In genomic region chr20:51190783-51191180, GRCh38 we compare ENCODE assay signal across 27 cellular contexts.
DNase-seq lines count a peak whose midpoint lies in the region; ATAC-seq and TF ChIP-seq lines count a peak whose summit lies in the region.
"Had no signal": no experiment of that assay in that cellular context is flagged by ENCODE, and none has a peak within 500 bp of the region (broad histone marks: within the 10 kb centered on the region; RNA-seq: fewer than 3 reads in every experiment).

No MANE protein-coding gene starts in this region.

- H4K20me1 ChIP-seq in smooth muscle cell (ENCODE audit: low read depth): no peaks in the 10 kb centered on the region
- H4K20me1 ChIP-seq: BLaER1 had no signal

- H3K9me3 ChIP-seq in smooth muscle cell (replicated peaks; ENCODE audit: low read depth): no peaks in the 10 kb centered on the region
- H3K9me3 ChIP-seq: suprapubic skin had no signal

- no peak overlapping the region for H2AFZ ChIP-seq in smooth muscle cell (ENCODE audit: low read depth)

- no peak overlapping the region for H3K4me3 Mint-ChIP-seq in nephron progenitor cell
- H3K4me3 Mint-ChIP-seq: activated CD8-positive, alpha-beta memory T cell treated with anti-CD3 and anti-CD28 coated beads, Interleukin-2, amount 10 ng/mL, durations not matched to agents 7 days and 5 days; activated naive CD8-positive, alpha-beta T cell treated with anti-CD3 and anti-CD28 coated beads, Interleukin-2, amount 50 U/mL, for 24 hours; natural killer cell; stimulated activated naive B cell treated with anti-CD40 and anti-IgM and Interleukin-4, amounts not matched to agents 10 μg/mL and 1 μg/mL and 100 μg/mL, for 72 hours; T-helper 1 cell treated with Interleukin-12 subunit alpha and Interleukin-12 subunit beta and Interleukin-4 antibody, amounts not matched to agents 30 μg/mL and 1 μg/mL, for 36 hours had no signal

- DNase-seq in AG10803 (ENCODE audit: low read depth) (peak; percentile 6), RPMI7951 (ENCODE audit: low read depth) (peak; percentile 62), fibroblast of mammary gland (ENCODE audit: low read depth) (peak; percentile 59), nephron progenitor cell (peak; percentile 27), smooth muscle cell (lab: John Stamatoyannopoulos, UW; ENCODE audit: unreplicated experiment) (no peak)
- DNase-seq in activated CD8-positive, alpha-beta memory T cell treated with anti-CD3 and anti-CD28 coated beads, Interleukin-2, amount 50 U/mL, for 4 hours: no peak
- DNase-seq: activated CD4-positive, alpha-beta T cell treated with anti-CD3 and anti-CD28 coated beads, Interleukin-2, amount 50 U/mL, for 4 hours; activated CD8-positive, alpha-beta memory T cell treated with anti-CD3 and anti-CD28 coated beads, Interleukin-2, amount 10 ng/mL, durations not matched to agents 7 days and 5 days; activated naive CD4-positive, alpha-beta T cell; activated naive CD8-positive, alpha-beta T cell treated with anti-CD3 and anti-CD28 coated beads, Interleukin-2, amount 50 U/mL, for 24 hours; activated T-cell treated with anti-CD3 and anti-CD28 coated beads, Interleukin-2, amount 50 U/mL, for 48 hours; DMS53; effector CD4-positive, alpha-beta T cell; KBM-7; natural killer cell; NCI-H1092 treated with DMSO at 0.1 percent for 48 hours; NCI-H1694 treated with DMSO at 0.1 percent for 48 hours; NCI-H526 treated with DMSO at 0.1 percent for 48 hours; NK-92 treated with Interleukin-12 subunit alpha and Interleukin-12 subunit beta, amount 100 ng/mL, for 24 hours; occipital lobe; stimulated activated naive B cell treated with anti-CD40 and anti-IgM and Interleukin-4, amounts not matched to agents 10 μg/mL and 1 μg/mL and 100 μg/mL, for 72 hours had no signal

- no peaks in the 10 kb centered on the region for H3K79me2 ChIP-seq in smooth muscle cell (ENCODE audit: low read depth)

- H3K27me3 ChIP-seq in smooth muscle cell (ENCODE audit: low read depth): no peaks in the 10 kb centered on the region
- H3K27me3 ChIP-seq: BLaER1 had no signal

- H3F3A ChIP-seq in smooth muscle cell (ENCODE audit: low read depth): no peaks in the 10 kb centered on the region

- 84% methylated on average over 12 of the region's 12 CpGs for WGBS in smooth muscle cell (ENCODE audit: low lambda C conversion rate)

- H3K4me2 ChIP-seq in smooth muscle cell: no peak overlapping the region
- H3K4me2 ChIP-seq: BLaER1 had no signal

- H3K9ac ChIP-seq in smooth muscle cell (ENCODE audit: low read depth): no peak overlapping the region
- H3K9ac ChIP-seq: BLaER1 had no signal

- no peaks in the 10 kb centered on the region for H3K36me3 Mint-ChIP-seq in nephron progenitor cell (ENCODE audit: low read depth)
- H3K36me3 Mint-ChIP-seq: activated CD8-positive, alpha-beta memory T cell treated with anti-CD3 and anti-CD28 coated beads, Interleukin-2, amount 10 ng/mL, durations not matched to agents 7 days and 5 days; natural killer cell; stimulated activated naive B cell treated with anti-CD40 and anti-IgM and Interleukin-4, amounts not matched to agents 10 μg/mL and 1 μg/mL and 100 μg/mL, for 72 hours had no signal

- peaks cover 9% of the 10 kb centered on the region for H3K9me3 Mint-ChIP-seq in nephron progenitor cell
- H3K9me3 Mint-ChIP-seq: activated naive CD8-positive, alpha-beta T cell treated with anti-CD3 and anti-CD28 coated beads, Interleukin-2, amount 50 U/mL, for 24 hours; natural killer cell; T-helper 1 cell treated with Interleukin-12 subunit alpha and Interleukin-12 subunit beta and Interleukin-4 antibody, amounts not matched to agents 30 μg/mL and 1 μg/mL, for 36 hours had no signal

- no peak overlapping the region for H3K27ac ChIP-seq in smooth muscle cell (ENCODE audit: low read depth)
- H3K27ac ChIP-seq: BLaER1, SK-N-MC, suprapubic skin had no signal

- TF ChIP-seq CTCF in AG10803 (conservative IDR thresholded peaks at IDR 0.05; ENCODE audit: low read length) (no peak), fibroblast of mammary gland (conservative IDR thresholded peaks at IDR 0.05; ENCODE audit: control insufficient read depth, insufficient read depth, low read depth, low read length) (no peak), nephron progenitor cell (IDR thresholded peaks at IDR 0.05) (no peak), smooth muscle cell (IDR thresholded peaks at IDR 0.05; ENCODE audit: borderline replicate concordance, insufficient read depth, poor library complexity, severe bottlenecking) (no peak)

- H3K4me1 ChIP-seq in smooth muscle cell (ENCODE audit: low read depth): no peaks in the 10 kb centered on the region
- H3K4me1 ChIP-seq: BLaER1, suprapubic skin had no signal

- peaks cover 7% of the 10 kb centered on the region for H3K27me3 Mint-ChIP-seq in nephron progenitor cell (ENCODE audit: low read depth, poor library complexity)

- H3K36me3 ChIP-seq in smooth muscle cell (ENCODE audit: low read depth): no peaks in the 10 kb centered on the region
- H3K36me3 ChIP-seq: BLaER1, suprapubic skin had no signal

- H3K4me1 Mint-ChIP-seq in nephron progenitor cell: peaks cover 7% of the 10 kb centered on the region
- H3K4me1 Mint-ChIP-seq: activated CD8-positive, alpha-beta memory T cell treated with anti-CD3 and anti-CD28 coated beads, Interleukin-2, amount 10 ng/mL, durations not matched to agents 7 days and 5 days; activated naive CD8-positive, alpha-beta T cell treated with anti-CD3 and anti-CD28 coated beads, Interleukin-2, amount 50 U/mL, for 24 hours; natural killer cell had no signal

- no peak overlapping the region for H3K27ac Mint-ChIP-seq in nephron progenitor cell
- H3K27ac Mint-ChIP-seq: activated CD8-positive, alpha-beta memory T cell treated with anti-CD3 and anti-CD28 coated beads, Interleukin-2, amount 10 ng/mL, durations not matched to agents 7 days and 5 days; activated naive CD8-positive, alpha-beta T cell treated with anti-CD3 and anti-CD28 coated beads, Interleukin-2, amount 50 U/mL, for 24 hours; natural killer cell; stimulated activated naive B cell treated with anti-CD40 and anti-IgM and Interleukin-4, amounts not matched to agents 10 μg/mL and 1 μg/mL and 100 μg/mL, for 72 hours; T-helper 1 cell treated with Interleukin-12 subunit alpha and Interleukin-12 subunit beta and Interleukin-4 antibody, amounts not matched to agents 30 μg/mL and 1 μg/mL, for 36 hours had no signal

- ATAC-seq in HG03097 (IDR thresholded peaks at IDR 0.05; ENCODE audit: low FRiP score, unreplicated experiment): no peak
- ATAC-seq: activated CD4-positive, CD25-positive, alpha-beta regulatory T cell treated with anti-CD3 and anti-CD28 coated beads, Interleukin-2, amount 50 U/mL, for 24 hours; activated CD8-positive, alpha-beta memory T cell treated with anti-CD3 and anti-CD28 coated beads, Interleukin-2, amount 10 ng/mL, durations not matched to agents 7 days and 5 days; activated naive CD8-positive, alpha-beta T cell treated with anti-CD3 and anti-CD28 coated beads, Interleukin-2, amount 50 U/mL, for 24 hours; natural killer cell; stimulated activated naive B cell treated with anti-CD40 and anti-IgM and Interleukin-4, amounts not matched to agents 10 μg/mL and 1 μg/mL and 100 μg/mL, for 72 hours had no signal

- no peak overlapping the region for H3K4me3 ChIP-seq in AG10803 (ENCODE audit: low read length)
- H3K4me3 ChIP-seq in fibroblast of mammary gland (ENCODE audit: control insufficient read depth, low read depth, low read length): no peak overlapping the region
- no peak overlapping the region for H3K4me3 ChIP-seq in smooth muscle cell
- H3K4me3 ChIP-seq: BLaER1, SK-N-MC, suprapubic skin had no signal

Comparison
In these comparisons a context has a peak if more than half of its experiments do, and no peak if none do; other contexts are left out.
1. DNase-seq: peak in AG10803 (single experiment), RPMI7951 (single experiment), fibroblast of mammary gland (single experiment) and nephron progenitor cell (single experiment); none in smooth muscle cell (single experiment) and activated CD8-positive, alpha-beta memory T cell treated with anti-CD3 and anti-CD28 coated beads, Interleukin-2, amount 50 U/mL, for 4 hours (single experiment).